Comparison of ENCODE assay signal across 8 cellular contexts in the genomic region with DNA sequence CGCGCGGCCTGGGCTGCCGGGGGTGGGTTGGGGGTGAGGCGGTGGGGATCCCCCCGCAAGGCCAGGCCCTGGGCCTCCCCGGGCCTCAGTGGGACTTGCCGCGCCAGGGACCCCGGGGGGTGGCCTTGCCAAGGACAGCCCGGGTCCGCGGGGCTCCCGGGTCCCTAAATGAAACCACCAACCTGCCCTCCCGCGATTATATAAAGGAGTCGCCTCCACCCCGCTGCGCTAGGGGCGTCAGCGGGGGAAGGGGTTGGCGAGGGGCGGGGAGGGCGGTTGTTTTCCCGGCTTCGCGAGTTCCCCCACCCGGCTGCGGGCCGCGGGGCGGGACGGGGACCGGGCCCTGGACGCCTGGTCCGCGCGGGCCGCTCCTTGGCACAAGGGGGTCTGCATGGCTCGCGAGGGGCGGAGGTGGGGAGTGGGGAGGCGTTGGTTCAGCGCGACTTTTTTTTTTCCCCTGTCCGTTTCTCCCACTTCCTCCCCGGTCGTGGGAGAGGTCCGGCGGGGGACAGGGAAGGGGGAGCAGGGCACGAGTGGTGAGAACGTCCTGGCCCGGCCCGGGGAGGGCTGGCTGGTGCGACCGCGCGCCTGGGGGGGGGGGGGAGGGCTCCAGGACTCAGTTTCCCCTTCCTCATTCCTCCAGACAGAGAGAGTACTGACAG. TPM values are rescaled to one million over a fixed set of nuclear protein-coding genes. Genes with fewer than 3 reads are reported as not detected.
DNase-seq lines count a peak whose midpoint lies in the region; ATAC-seq and TF ChIP-seq lines count a peak whose summit lies in the region.

No MANE protein-coding gene starts in this region.

- peaks cover 3% of the 10 kb centered on the region; the same call in 1 of the 2 replicates for H4K20me1 ChIP-seq in HCT116 (ENCODE audit: insufficient read depth)

- intact Hi-C loops in A673 (cut with micrococcal nuclease; ENCODE audit: unreplicated experiment) (no loop called here), HCT116 (cut with micrococcal nuclease) (loop anchor here (5.0 to 10.0 kb wide), 3 partner anchors 67 to 363 kb away; a partner anchor contains a TSS), right cardiac atrium (cut with DNase I) (no loop called here)

- peaks cover 22% of the 10 kb centered on the region for H3K4me1 Mint-ChIP-seq in activated naive CD8-positive, alpha-beta T cell (ENCODE audit: low read depth)

- H3K27ac Mint-ChIP-seq in activated naive CD8-positive, alpha-beta T cell = peak overlapping the region; percentile 82

- RAD21 ChIA-PET in HCT116 (lab: Charles Lee; ENCODE audit: low non-redundant PET in 1 of 2, low total read pairs in 2 of 2, uncharacterized antibody in 2 of 2, unreplicated experiment in 2 of 2) = no interaction called here

- no peaks in the 10 kb centered on the region for H3K9me3 ChIP-seq in A673 (ENCODE audit: low read depth, low read length, poor library complexity, severe bottlenecking)
- H3K9me3 ChIP-seq in HCT116 (ENCODE audit: control insufficient read depth in 1 of 2, insufficient read depth in 1 of 2, low read depth in 1 of 2, low read length in 2 of 2) = no peaks in the 10 kb centered on the region
- H3K9me3 ChIP-seq in right cardiac atrium (ENCODE audit: control insufficient read depth, low read length) = no peaks in the 10 kb centered on the region
- no peaks in the 10 kb centered on the region for H3K9me3 ChIP-seq in skeletal muscle tissue (ENCODE audit: control insufficient read depth in 3 of 3, low read length in 3 of 3)

- H3K4me1 ChIP-seq in A673 (ENCODE audit: insufficient read depth, low read length, poor library complexity, severe bottlenecking) = peaks cover 11% of the 10 kb centered on the region
- H3K4me1 ChIP-seq in HCT116 (ENCODE audit: control insufficient read depth in 1 of 2, insufficient read depth in 2 of 2, low read length in 2 of 2) = peaks cover 16 to 27% of the 10 kb centered on the region in 2 experiments
- H3K4me1 ChIP-seq in right cardiac atrium (ENCODE audit: control insufficient read depth, insufficient read depth, low read length) = no peaks in the 10 kb centered on the region
- H3K4me1 ChIP-seq in skeletal muscle tissue (ENCODE audit: control insufficient read depth in 3 of 3, insufficient read depth in 3 of 3, low read length in 3 of 3) = peaks cover 18 to 26% (median 24%) of the 10 kb centered on the region in 3 donors

- TF ChIP-seq CTCF in A673 (conservative IDR thresholded peaks at IDR 0.05; ENCODE audit: low read depth, low read length) = no peak
- TF ChIP-seq CTCF in HCT116 (IDR thresholded peaks at IDR 0.05 in 2 of 3, conservative IDR thresholded peaks at IDR 0.05 in 1 of 3; ENCODE audit: borderline replicate concordance in 1 of 3, insufficient read depth in 1 of 3, low read depth in 2 of 3, low read length in 2 of 3) = no peak

- DNase-seq in A673 (ENCODE audit: low spot score) (peak; percentile 59), HCT116 (ENCODE audit: low read depth, low spot score) (no peak), right cardiac atrium (peak in 2 of 3 donors; percentile 82 to 84), GM19238 (ENCODE audit: insufficient read length, low spot score) (no peak), OCI-M2 (lab: John Stamatoyannopoulos, UW; ENCODE audit: unreplicated experiment) (no peak)

- H3K27me3 ChIP-seq in A673 (replicated peaks; ENCODE audit: insufficient read depth, low read depth, low read length, poor library complexity) (no peaks in the 10 kb centered on the region), HCT116 (ENCODE audit: insufficient read depth, low read length) (no peaks in the 10 kb centered on the region), right cardiac atrium (ENCODE audit: control insufficient read depth, insufficient read depth) (no peaks in the 10 kb centered on the region), skeletal muscle tissue (ENCODE audit: control insufficient read depth in 3 of 3, insufficient read depth in 3 of 3, low read length in 3 of 3) (no peaks in the 10 kb centered on the region)

- no peaks in the 10 kb centered on the region for H3K36me3 Mint-ChIP-seq in activated naive CD8-positive, alpha-beta T cell

- no peaks in the 10 kb centered on the region for H3K9me2 ChIP-seq in HCT116 (ENCODE audit: insufficient read depth)

- no peak overlapping the region for H2AFZ ChIP-seq in HCT116 (ENCODE audit: low read depth, low read length, poor library complexity, severe bottlenecking)

- BruUV-seq in A673 (replicated peaks; lab: Mats Ljungman, UMichigan) (no TSS peak), HCT116 (replicated peaks; lab: Mats Ljungman, UMichigan) (no TSS peak)

- TF ChIP-seq RAD21 in HCT116 (IDR thresholded peaks at IDR 0.05; ENCODE audit: low read depth) = no peak

- peaks cover 26% of the 10 kb centered on the region for H3K79me2 ChIP-seq in HCT116 (ENCODE audit: insufficient read depth, low read length)

- H3K27me3 Mint-ChIP-seq in activated naive CD8-positive, alpha-beta T cell = no peaks in the 10 kb centered on the region

- under 1% methylated on average over 58 of the region's 58 CpGs for WGBS in right cardiac atrium

- peak overlapping the region; percentile 87 for H3K4me3 Mint-ChIP-seq in activated naive CD8-positive, alpha-beta T cell

- H3K9ac ChIP-seq in HCT116 (ENCODE audit: low read length) = peak overlapping the region; percentile 91
- H3K9ac ChIP-seq in skeletal muscle tissue (ENCODE audit: low read depth in 1 of 3, low read length in 3 of 3) = peak overlapping the region in 2 of 3 donors; percentile 64 to 77

- peak overlapping the region; percentile 89 for H3K4me2 ChIP-seq in HCT116 (ENCODE audit: low read length)

- H3K27ac ChIP-seq in A673 (ENCODE audit: low read depth, low read length, poor library complexity, severe bottlenecking) (peak overlapping the region; percentile 95), HCT116 (ENCODE audit: low read depth, low read length) (peak overlapping the region; percentile 22; the same call in 1 of the 2 replicates), right cardiac atrium (ENCODE audit: low read length) (peak overlapping the region; percentile 90), skeletal muscle tissue (ENCODE audit: low read depth, low read length) (peak overlapping the region; percentile 81)

- no peak for ATAC-seq in HCT116
- ATAC-seq in right cardiac atrium = peak; percentile 1 to 2
- no peak for ATAC-seq in HG03175 (IDR thresholded peaks at IDR 0.05; ENCODE audit: unreplicated experiment)

- H3K36me3 ChIP-seq in A673 (ENCODE audit: insufficient read depth, low read length, poor library complexity, severe bottlenecking) (peaks cover 1% of the 10 kb centered on the region), HCT116 (ENCODE audit: control insufficient read depth in 1 of 2, insufficient read depth in 2 of 2, low read length in 2 of 2) (peaks cover 0 to 9% of the 10 kb centered on the region in 2 experiments; a peak in 1 of 4 replicates), skeletal muscle tissue (ENCODE audit: control insufficient read depth in 3 of 3, insufficient read depth in 3 of 3, low read length in 3 of 3) (no peaks in the 10 kb centered on the region)

- peak overlapping the region; percentile 86 for H3K4me3 ChIP-seq in A673 (ENCODE audit: low read depth, low read length, poor library complexity, severe bottlenecking)
- H3K4me3 ChIP-seq in HCT116 (replicated peaks in 1 of 2; ENCODE audit: low read depth in 1 of 2, low read length in 2 of 2) = peak overlapping the region; percentile 75 to 82
- peak overlapping the region; percentile 99 for H3K4me3 ChIP-seq in right cardiac atrium (ENCODE audit: low read length)
- peak overlapping the region; percentile 46 to 67 (median 59) for H3K4me3 ChIP-seq in skeletal muscle tissue (ENCODE audit: low read length in 3 of 3)

- H3K9me3 Mint-ChIP-seq in activated naive CD8-positive, alpha-beta T cell (ENCODE audit: low read depth) = no peaks in the 10 kb centered on the region

- CTCF ChIA-PET in A673 (lab: Charles Lee) (no interaction called here), HCT116 (lab: Charles Lee) (interaction anchor here (0.9 kb wide), 1 partner anchor 72 kb away, joined by 3 read pairs; no protein-coding TSS in a partner anchor)

- POLR2A ChIA-PET in A673 (lab: Charles Lee; ENCODE audit: low non-redundant PET) (interaction anchor here (0.6 kb wide), 1 partner anchor 314 kb away, joined by 6 read pairs; no protein-coding TSS in a partner anchor), HCT116 (lab: Charles Lee) (interaction anchor here (0.5 kb wide), 1 partner anchor 181 kb away, joined by 3 read pairs; no protein-coding TSS in a partner anchor)

- no peak for TF ChIP-seq POLR2A in HCT116 (IDR thresholded peaks at IDR 0.05; ENCODE audit: borderline replicate concordance, extremely low read depth, insufficient read depth, insufficient read length)

TF ChIP-seq in HCT116, 20 proteins besides CTCF, POLR2A, EP300 and RAD21 (continues in another document):
- TF ChIP-seq, protein P1, sequence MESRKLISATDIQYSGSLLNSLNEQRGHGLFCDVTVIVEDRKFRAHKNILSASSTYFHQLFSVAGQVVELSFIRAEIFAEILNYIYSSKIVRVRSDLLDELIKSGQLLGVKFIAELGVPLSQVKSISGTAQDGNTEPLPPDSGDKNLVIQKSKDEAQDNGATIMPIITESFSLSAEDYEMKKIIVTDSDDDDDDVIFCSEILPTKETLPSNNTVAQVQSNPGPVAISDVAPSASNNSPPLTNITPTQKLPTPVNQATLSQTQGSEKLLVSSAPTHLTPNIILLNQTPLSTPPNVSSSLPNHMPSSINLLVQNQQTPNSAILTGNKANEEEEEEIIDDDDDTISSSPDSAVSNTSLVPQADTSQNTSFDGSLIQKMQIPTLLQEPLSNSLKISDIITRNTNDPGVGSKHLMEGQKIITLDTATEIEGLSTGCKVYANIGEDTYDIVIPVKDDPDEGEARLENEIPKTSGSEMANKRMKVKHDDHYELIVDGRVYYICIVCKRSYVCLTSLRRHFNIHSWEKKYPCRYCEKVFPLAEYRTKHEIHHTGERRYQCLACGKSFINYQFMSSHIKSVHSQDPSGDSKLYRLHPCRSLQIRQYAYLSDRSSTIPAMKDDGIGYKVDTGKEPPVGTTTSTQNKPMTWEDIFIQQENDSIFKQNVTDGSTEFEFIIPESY (IDR thresholded peaks at IDR 0.05; ENCODE audit: extremely low read depth, insufficient replicate concordance, low read length) = no peak

RNA-seq across cellular contexts. Expression of a gene that starts 0.8 kb away (rescaled TPM):
- total RNA-seq in A673 (2021) (25.1 and 25.9 TPM in 2 replicates), HCT116 (2021; ENCODE audit: unreplicated experiment) (49.5 TPM), right cardiac atrium (10 to 100 TPM; 28.6 to 32.6 (median 31.6) TPM), skeletal muscle tissue (4.2 TPM)
- polyA plus RNA-seq in HCT116 (2012) = 22.4 and 32.2 TPM in 2 replicates
- polyA plus RNA-seq in right cardiac atrium = 17.5 TPM

RNA-seq across cellular contexts. Expression of a gene that starts 56.4 kb away (rescaled TPM):
- 185 and 198 TPM in 2 replicates for total RNA-seq in A673 (2021)
- total RNA-seq in HCT116 (2021; ENCODE audit: unreplicated experiment) = 186 TPM
- polyA plus RNA-seq in HCT116 (2012) = 181 and 187 TPM in 2 replicates
- total RNA-seq in right cardiac atrium = 100 to 1,000 TPM; 113 to 134 (median 121) TPM
- polyA plus RNA-seq in right cardiac atrium = 151 TPM
- 114 TPM for total RNA-seq in skeletal muscle tissue

RNA-seq across cellular contexts. Expression of a gene that starts 60.0 kb away (rescaled TPM):
- 48.1 and 59.1 TPM in 2 replicates for total RNA-seq in A673 (2021)
- total RNA-seq in HCT116 (2021; ENCODE audit: unreplicated experiment) = 28.4 TPM
- 15.6 and 19.9 TPM in 2 replicates for polyA plus RNA-seq in HCT116 (2012)
- 10 to 100 TPM; 11.9 to 13.1 (median 12.5) TPM for total RNA-seq in right cardiac atrium
- 9.6 TPM for polyA plus RNA-seq in right cardiac atrium
- total RNA-seq in skeletal muscle tissue = 19.3 TPM

Comparison
In these comparisons a context has a peak if more than half of its experiments do, and no peak if none do; other contexts are left out.
1. DNase-seq: peak in A673 (single experiment) and right cardiac atrium (2 of 3); none in HCT116 (single experiment), GM19238 (single experiment) and OCI-M2 (single experiment).
2. H3K27ac ChIP-seq: peak in every context shown above with its lines; median percentile 95 in A673; 90 in right cardiac atrium; 81 in skeletal muscle tissue; 22 in HCT116.
3. ATAC-seq: peak in right cardiac atrium (2 of 2); none in HCT116 (single experiment) and HG03175 (single experiment).
4. Peak in every context shown above with its lines, with median percentiles within 50 percentile points of each other: H3K4me3 ChIP-seq.